10 cellular contexts compared by ENCODE assay signal in the genomic region with DNA sequence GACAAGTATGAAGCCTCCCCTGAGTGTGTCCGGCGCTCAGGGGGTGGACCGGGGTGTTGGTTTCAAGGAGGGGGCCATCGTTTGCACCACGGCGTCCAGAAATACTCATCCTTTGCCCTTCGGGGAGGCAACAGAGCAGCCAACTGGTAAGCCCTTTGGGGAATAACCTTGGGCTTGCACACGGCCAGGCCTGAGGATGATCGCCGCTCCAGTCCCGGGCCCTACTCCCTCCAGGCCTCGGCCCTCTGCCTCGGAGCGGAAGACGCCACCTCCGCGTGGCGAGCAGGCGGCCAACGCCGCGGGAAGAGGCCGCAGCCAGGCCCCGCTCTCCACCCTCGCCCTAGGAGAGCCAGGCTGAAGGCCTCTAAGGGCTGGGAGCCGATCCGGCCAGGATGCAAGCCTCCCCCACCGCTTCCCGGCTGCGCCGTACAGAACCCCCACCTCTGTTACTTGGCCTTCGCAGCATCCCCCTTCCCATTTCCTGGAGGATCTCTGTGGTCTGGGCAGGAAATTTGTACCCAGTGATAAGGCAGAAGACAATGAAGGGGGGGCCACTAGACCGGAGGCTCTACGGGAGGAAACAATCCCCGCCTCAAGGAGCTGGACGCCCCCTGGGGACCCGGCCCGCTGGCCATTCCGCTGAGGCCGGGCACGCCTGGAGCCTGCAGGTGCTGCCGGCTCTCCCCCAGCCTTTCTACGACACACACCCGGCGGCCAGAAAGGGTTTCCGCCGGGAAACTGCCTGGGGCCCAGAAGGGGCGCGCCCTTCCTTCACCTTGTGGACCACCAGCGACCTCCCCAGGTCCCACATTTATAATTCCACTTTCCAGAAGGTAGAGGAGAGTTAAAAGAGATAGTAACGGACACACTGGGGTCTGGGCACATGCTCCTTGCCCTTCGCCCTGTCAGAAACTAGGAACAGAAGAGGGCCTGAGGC. TPM values are rescaled to one million over a fixed set of nuclear protein-coding genes. Genes with fewer than 3 reads are reported as not detected.
DNase-seq lines count a peak whose midpoint lies in the region; ATAC-seq and TF ChIP-seq lines count a peak whose summit lies in the region.
"Had no signal": no experiment of that assay in that cellular context is flagged by ENCODE, and none has a peak within 500 bp of the region (broad histone marks: within the 10 kb centered on the region; RNA-seq: fewer than 3 reads in every experiment).

No MANE protein-coding gene starts in this region.

- ATAC-seq in CD8-positive, alpha-beta T cell, result no peak
- ATAC-seq in esophagus mucosa, result peak; percentile 32
- ATAC-seq in GM19467 (IDR thresholded peaks at IDR 0.05; ENCODE audit: unreplicated experiment), result no peak

- peak overlapping the region; percentile 58 for H3K4me3 Mint-ChIP-seq in CD8-positive, alpha-beta T cell
- peak overlapping the region; percentile 76 to 84 (median 81) for H3K4me3 Mint-ChIP-seq in nephron
- H3K4me3 Mint-ChIP-seq in activated T-helper 1 cell treated with anti-CD3 and anti-CD28 coated beads, Interleukin-12 subunit alpha, Interleukin-12 subunit beta, Interleukin-2, Interleukin-4 antibody, amounts not matched to agents 30 ng/mL and 10 ng/mL and 1 ng/mL, durations not matched to agents 14 hours and 24 hours and 36 hours, result no peak overlapping the region

- no peak overlapping the region for H3K27ac ChIP-seq in CD8-positive, alpha-beta T cell (ENCODE audit: low read depth, low read length)

- intact Hi-C loops in CD8-positive, alpha-beta T cell (cut with DNase I, micrococcal nuclease), result loop anchor here (5.0 kb wide), 2 partner anchors 118 to 353 kb away; partner anchors contain the start of gene TMEM218 (in 1 of the 2)
- intact Hi-C loops in activated T-helper 1 cell treated with anti-CD3 and anti-CD28 coated beads, Interleukin-12 subunit alpha, Interleukin-12 subunit beta, Interleukin-2, Interleukin-4 antibody, amounts not matched to agents 30 ng/mL and 10 ng/mL and 1 ng/mL, durations not matched to agents 14 hours and 24 hours and 36 hours (cut with micrococcal nuclease), result loop anchor here (2.0 kb wide), 1 partner anchor 107 kb away; no protein-coding TSS in a partner anchor

- no peaks in the 10 kb centered on the region for H3K9me3 ChIP-seq in CD8-positive, alpha-beta T cell (ENCODE audit: low read length)

- peak overlapping the region; percentile 32 for H3K27ac Mint-ChIP-seq in CD8-positive, alpha-beta T cell
- peak overlapping the region; percentile 28 to 78 (median 51) for H3K27ac Mint-ChIP-seq in nephron
- no peak overlapping the region for H3K27ac Mint-ChIP-seq in activated T-helper 1 cell treated with anti-CD3 and anti-CD28 coated beads, Interleukin-12 subunit alpha, Interleukin-12 subunit beta, Interleukin-2, Interleukin-4 antibody, amounts not matched to agents 30 ng/mL and 10 ng/mL and 1 ng/mL, durations not matched to agents 14 hours and 24 hours and 36 hours

- no peaks in the 10 kb centered on the region for H3K36me3 ChIP-seq in CD8-positive, alpha-beta T cell (ENCODE audit: insufficient read depth, low read length)

- CTCF ChIA-PET in CD8-positive, alpha-beta T cell (lab: Charles Lee), result interaction anchor here (1.4 to 2.7 kb wide), 5 partner anchors 12 to 90 kb away, joined by 3 to 17 read pairs (median 7); no protein-coding TSS in a partner anchor

- H3K4me1 ChIP-seq in CD8-positive, alpha-beta T cell (ENCODE audit: insufficient read depth, low read length), result peaks cover 34% of the 10 kb centered on the region

- H3K27me3 ChIP-seq in CD8-positive, alpha-beta T cell (ENCODE audit: insufficient read depth, low read length), result peaks cover 32% of the 10 kb centered on the region

- H3K9me3 Mint-ChIP-seq in CD8-positive, alpha-beta T cell, result no peaks in the 10 kb centered on the region
- H3K9me3 Mint-ChIP-seq in nephron, result no peaks in the 10 kb centered on the region
- no peaks in the 10 kb centered on the region for H3K9me3 Mint-ChIP-seq in activated T-helper 1 cell treated with anti-CD3 and anti-CD28 coated beads, Interleukin-12 subunit alpha, Interleukin-12 subunit beta, Interleukin-2, Interleukin-4 antibody, amounts not matched to agents 30 ng/mL and 10 ng/mL and 1 ng/mL, durations not matched to agents 14 hours and 24 hours and 36 hours

- no peak for TF ChIP-seq CTCF in CD8-positive, alpha-beta T cell (IDR thresholded peaks at IDR 0.05)
- TF ChIP-seq CTCF in nephron (IDR thresholded peaks at IDR 0.05; ENCODE audit: unreplicated experiment in 3 of 3), result no peak

- no peak overlapping the region for H3K4me3 ChIP-seq in CD8-positive, alpha-beta T cell (ENCODE audit: low read depth, low read length)

- DNase-seq in CD8-positive, alpha-beta T cell, result no peak
- DNase-seq in HK-2 (ENCODE audit: unreplicated experiment) (peak; percentile 55), NCI-H1105 treated with DMSO at 0.1 percent for 48 hours (lab: John Stamatoyannopoulos, UW) (no peak), mucosa of gallbladder (ENCODE audit: low spot score) (no peak)
- no peak for DNase-seq in activated T-helper 1 cell treated with anti-CD3 and anti-CD28 coated beads, Interleukin-12 subunit alpha, Interleukin-12 subunit beta, Interleukin-2, Interleukin-4 antibody, amounts not matched to agents 30 ng/mL and 10 ng/mL and 1 ng/mL, durations not matched to agents 14 hours and 24 hours and 36 hours (ENCODE audit: low spot score)
- DNase-seq: activated CD4-positive, alpha-beta T cell treated with anti-CD3 and anti-CD28 coated beads for 1 hour; stimulated activated CD8-positive, alpha-beta memory T cell treated with anti-CD3 and anti-CD28 coated beads, Interleukin-4, amount 100 ng/mL, for 48 hours had no signal

- H3K36me3 Mint-ChIP-seq in CD8-positive, alpha-beta T cell, result peaks cover 2% of the 10 kb centered on the region
- no peaks in the 10 kb centered on the region for H3K36me3 Mint-ChIP-seq in nephron (ENCODE audit: low read depth)
- H3K36me3 Mint-ChIP-seq in activated T-helper 1 cell treated with anti-CD3 and anti-CD28 coated beads, Interleukin-12 subunit alpha, Interleukin-12 subunit beta, Interleukin-2, Interleukin-4 antibody, amounts not matched to agents 30 ng/mL and 10 ng/mL and 1 ng/mL, durations not matched to agents 14 hours and 24 hours and 36 hours (ENCODE audit: low read depth), result no peaks in the 10 kb centered on the region

- H3K27me3 Mint-ChIP-seq in CD8-positive, alpha-beta T cell (ENCODE audit: low read depth), result peaks cover 40% of the 10 kb centered on the region
- peaks cover 92% of the 10 kb centered on the region for H3K27me3 Mint-ChIP-seq in nephron (ENCODE audit: low read depth)
- H3K27me3 Mint-ChIP-seq in activated T-helper 1 cell treated with anti-CD3 and anti-CD28 coated beads, Interleukin-12 subunit alpha, Interleukin-12 subunit beta, Interleukin-2, Interleukin-4 antibody, amounts not matched to agents 30 ng/mL and 10 ng/mL and 1 ng/mL, durations not matched to agents 14 hours and 24 hours and 36 hours (ENCODE audit: insufficient read depth), result peaks cover 57% of the 10 kb centered on the region

- peaks cover 33% of the 10 kb centered on the region for H3K4me1 Mint-ChIP-seq in CD8-positive, alpha-beta T cell (ENCODE audit: low read depth)
- peaks cover 38% of the 10 kb centered on the region for H3K4me1 Mint-ChIP-seq in nephron
- H3K4me1 Mint-ChIP-seq in activated T-helper 1 cell treated with anti-CD3 and anti-CD28 coated beads, Interleukin-12 subunit alpha, Interleukin-12 subunit beta, Interleukin-2, Interleukin-4 antibody, amounts not matched to agents 30 ng/mL and 10 ng/mL and 1 ng/mL, durations not matched to agents 14 hours and 24 hours and 36 hours (ENCODE audit: low read depth), result peaks cover 19% of the 10 kb centered on the region

- POLR2A ChIA-PET in CD8-positive, alpha-beta T cell (lab: Charles Lee), result interaction anchor here (1.5 to 2.1 kb wide), 3 partner anchors 13 to 117 kb away, joined by 6 to 9 read pairs (median 9); partner anchors contain the start of gene MSANTD2

RNA-seq across cellular contexts. Expression of gene ESAM, which starts 2.6 kb away (rescaled TPM):
- total RNA-seq in CD8-positive, alpha-beta T cell, result 1 to 10 TPM in 1 of 2 experiments, under 1 TPM in 1; 0.69 to 1.6 TPM
- total RNA-seq in esophagus mucosa (8.5 TPM), mucosa of gallbladder (22.0 TPM)
- 0.52 and 0.64 TPM in 2 replicates for total RNA-seq in activated T-helper 1 cell treated with anti-CD3 and anti-CD28 coated beads, Interleukin-12 subunit alpha, Interleukin-12 subunit beta, Interleukin-2, Interleukin-4 antibody, amounts not matched to agents 30 ng/mL and 10 ng/mL and 1 ng/mL, durations not matched to agents 14 hours and 24 hours and 36 hours

RNA-seq across cellular contexts. Expression of gene VSIG2, which starts 7.5 kb away (rescaled TPM):
- total RNA-seq in CD8-positive, alpha-beta T cell, result under 1 TPM; 0.58 to 0.65 TPM
- total RNA-seq in esophagus mucosa (8.8 TPM), mucosa of gallbladder (24.3 TPM)
- total RNA-seq in activated T-helper 1 cell treated with anti-CD3 and anti-CD28 coated beads, Interleukin-12 subunit alpha, Interleukin-12 subunit beta, Interleukin-2, Interleukin-4 antibody, amounts not matched to agents 30 ng/mL and 10 ng/mL and 1 ng/mL, durations not matched to agents 14 hours and 24 hours and 36 hours, result not detected in 2 replicates

RNA-seq across cellular contexts. Expression of gene NRGN, which starts 19.8 kb away (rescaled TPM):
- under 1 TPM; 0.31 to 0.41 TPM for total RNA-seq in CD8-positive, alpha-beta T cell
- total RNA-seq in esophagus mucosa (1.1 TPM), mucosa of gallbladder (6.1 TPM)
- 3.9 and 6.1 TPM in 2 replicates for total RNA-seq in activated T-helper 1 cell treated with anti-CD3 and anti-CD28 coated beads, Interleukin-12 subunit alpha, Interleukin-12 subunit beta, Interleukin-2, Interleukin-4 antibody, amounts not matched to agents 30 ng/mL and 10 ng/mL and 1 ng/mL, durations not matched to agents 14 hours and 24 hours and 36 hours

RNA-seq across cellular contexts. Expression of gene MSANTD2, which starts 40.7 kb away (rescaled TPM):
- total RNA-seq in CD8-positive, alpha-beta T cell, result 1 to 10 TPM; 4.3 to 4.5 TPM
- total RNA-seq in esophagus mucosa (4.1 TPM), mucosa of gallbladder (12.1 TPM)
- 8.9 and 9.7 TPM in 2 replicates for total RNA-seq in activated T-helper 1 cell treated with anti-CD3 and anti-CD28 coated beads, Interleukin-12 subunit alpha, Interleukin-12 subunit beta, Interleukin-2, Interleukin-4 antibody, amounts not matched to agents 30 ng/mL and 10 ng/mL and 1 ng/mL, durations not matched to agents 14 hours and 24 hours and 36 hours
